Comparison of ENCODE assay signal across 9 cellular contexts in genomic region chr3:52004158-52004787, GRCh38. TPM values are rescaled to one million over a fixed set of nuclear protein-coding genes. Genes with fewer than 3 reads are reported as not detected.
DNase-seq lines count a peak whose midpoint lies in the region; ATAC-seq and TF ChIP-seq lines count a peak whose summit lies in the region.
"Had no signal": no experiment of that assay in that cellular context is flagged by ENCODE, and none has a peak within 500 bp of the region (broad histone marks: within the 10 kb centered on the region; RNA-seq: fewer than 3 reads in every experiment).

No MANE protein-coding gene starts in this region.

- CTCF ChIA-PET in Panc1 (lab: Charles Lee) (interaction anchor here (0.6 to 1.2 kb wide), 4 partner anchors 36 to 308 kb away, joined by 3 to 7 read pairs (median 3); no protein-coding TSS in a partner anchor), MCF 10A (lab: Yijun Ruan, JAX) (interaction anchor here (0.5 to 8.6 kb wide), 14 partner anchors 7 to 639 kb away, joined by 3 to 230 read pairs (median 4); partner anchors contain the start of genes DUSP7, PARP3 and RRP9)

- H3K9me3 ChIP-seq in Panc1 (ENCODE audit: control insufficient read depth, insufficient read depth, low read depth, low read length): no peaks in the 10 kb centered on the region

- H3K4me3 ChIP-seq in GM12864 (ENCODE audit: low read depth, low read length): no peak overlapping the region
- H3K4me3 ChIP-seq in Panc1 (ENCODE audit: low read depth in 2 of 2, low read length in 2 of 2): no peak overlapping the region

- H3K4me1 ChIP-seq in Panc1 (ENCODE audit: control insufficient read depth, insufficient read depth, low read length): no peaks in the 10 kb centered on the region; the same call in 1 of the 2 replicates

- H3K4me3 Mint-ChIP-seq in MCF 10A (ENCODE audit: unreplicated experiment): no peak overlapping the region
- H3K4me3 Mint-ChIP-seq: activated B cell treated with CpG ODN at 0.5 μM for 24 hours had no signal

- H3K27ac ChIP-seq in Panc1 (ENCODE audit: low read length): no peak overlapping the region

- POLR2A ChIA-PET in Panc1 (lab: Charles Lee) (no interaction called here), MCF 10A (lab: Yijun Ruan, JAX) (interaction anchor here (0.6 to 4.9 kb wide), 6 partner anchors 42 to 146 kb away, joined by 3 to 34 read pairs (median 3); no protein-coding TSS in a partner anchor)

- no peaks in the 10 kb centered on the region for H3K27me3 Mint-ChIP-seq in MCF 10A (ENCODE audit: insufficient read depth, unreplicated experiment)

- BruUV-seq in Panc1 (replicated peaks; lab: Mats Ljungman, UMichigan): no TSS peak
- no TSS peak for BruUV-seq in MCF 10A (replicated peaks; lab: Mats Ljungman, UMichigan)

- H3K36me3 ChIP-seq in Panc1 (ENCODE audit: control insufficient read depth, insufficient read depth, low read length): no peaks in the 10 kb centered on the region

- no peaks in the 10 kb centered on the region for H3K4me1 Mint-ChIP-seq in MCF 10A (ENCODE audit: insufficient read depth, unreplicated experiment)

- in situ Hi-C loops in Panc1 (cut with HindIII; ENCODE audit: low pct_unique_long_range_greater_than_20kb, low sequenced_read_pairs): no loop called here

- no peak overlapping the region for H3K27ac Mint-ChIP-seq in MCF 10A (ENCODE audit: low read depth, unreplicated experiment)
- H3K27ac Mint-ChIP-seq: activated B cell treated with CpG ODN at 0.5 μM for 24 hours had no signal

- ATAC-seq in Panc1 (no peak), GM21786 (IDR thresholded peaks at IDR 0.05; ENCODE audit: unreplicated experiment) (no peak)

- H3K9me3 Mint-ChIP-seq in MCF 10A (ENCODE audit: unreplicated experiment): no peaks in the 10 kb centered on the region
- H3K9me3 Mint-ChIP-seq: activated B cell treated with CpG ODN at 0.5 μM for 24 hours had no signal

- TF ChIP-seq CTCF in GM12864 (IDR thresholded peaks at IDR 0.05; ENCODE audit: low read depth, low read length, missing control alignments) (peak; percentile 1), Panc1 (IDR thresholded peaks at IDR 0.05) (peak; percentile 74), MCF 10A (IDR thresholded peaks at IDR 0.05; ENCODE audit: unreplicated experiment) (no peak)

- DNase-seq in GM12864 (ENCODE audit: low read depth): no peak
- DNase-seq in Panc1 (ENCODE audit: low read depth, low spot score): no peak
- peak; percentile 41 for DNase-seq in fibroblast of peridontal ligament (ENCODE audit: extremely low read depth)
- DNase-seq in posterior cingulate gyrus: peak; percentile 52 to 96 (median 72)
- no peak for DNase-seq in germinal center (ENCODE audit: low spot score)
- no peak for DNase-seq in kidney glomerular epithelial cell (lab: John Stamatoyannopoulos, UW)
- no peak for DNase-seq in MCF 10A (ENCODE audit: unreplicated experiment)
- DNase-seq: activated B cell treated with CpG ODN at 0.5 μM for 24 hours had no signal

- intact Hi-C loops in Panc1 (cut with micrococcal nuclease; ENCODE audit: unreplicated experiment) (loop anchor here (10.0 kb wide), 1 partner anchor 51 kb away; the partner anchor contains the start of gene DUSP7), posterior cingulate gyrus (cut with DNase I) (loop anchor here (2.0 to 5.0 kb wide), 2 partner anchors 49 to 333 kb away; no protein-coding TSS in a partner anchor), MCF 10A (cut with micrococcal nuclease) (loop anchor here (5.0 to 10.0 kb wide), 2 partner anchors 211 to 333 kb away; no protein-coding TSS in a partner anchor)

- no peaks in the 10 kb centered on the region for H3K36me3 Mint-ChIP-seq in MCF 10A (ENCODE audit: insufficient read depth, unreplicated experiment)

- H3K27me3 ChIP-seq in Panc1 (ENCODE audit: control insufficient read depth, insufficient read depth, low read length): no peaks in the 10 kb centered on the region

RNA-seq across cellular contexts. Expression of gene RPL29, which starts 8.6 kb away (rescaled TPM):
- total RNA-seq in Panc1 (2021; ENCODE audit: unreplicated experiment): 696 TPM
- 1,184 TPM for polyA plus RNA-seq in Panc1 (2012; ENCODE audit: insufficient read length)
- total RNA-seq in MCF 10A (2022): 1,551 and 1,602 TPM in 2 replicates

RNA-seq across cellular contexts. Expression of gene ACY1, which starts 20.9 kb away (rescaled TPM):
- total RNA-seq in Panc1 (2021; ENCODE audit: unreplicated experiment): 50.3 TPM
- polyA plus RNA-seq in Panc1 (2012; ENCODE audit: insufficient read length): 110 TPM
- total RNA-seq in MCF 10A (2022): 109 and 164 TPM in 2 replicates

RNA-seq across cellular contexts. Expression of gene ABHD14A, which starts 29.4 kb away (rescaled TPM):
- total RNA-seq in Panc1 (2021; ENCODE audit: unreplicated experiment) (11.3 TPM), MCF 10A (2022) (4.0 and 8.1 TPM in 2 replicates)
- polyA plus RNA-seq in Panc1 (2012; ENCODE audit: insufficient read length): 14.3 TPM

RNA-seq across cellular contexts. Expression of gene ABHD14B, which starts 30.4 kb away (rescaled TPM):
- total RNA-seq in Panc1 (2021; ENCODE audit: unreplicated experiment) (40.7 TPM), MCF 10A (2022) (48.9 and 49.8 TPM in 2 replicates)
- 49.9 TPM for polyA plus RNA-seq in Panc1 (2012; ENCODE audit: insufficient read length)

RNA-seq across cellular contexts. Expression of gene PCBP4, which starts 37.0 kb away (rescaled TPM):
- 58.0 TPM for total RNA-seq in Panc1 (2021; ENCODE audit: unreplicated experiment)
- 108 TPM for polyA plus RNA-seq in Panc1 (2012; ENCODE audit: insufficient read length)
- 26.4 TPM in 2 replicates for total RNA-seq in MCF 10A (2022)

Comparison
In these comparisons a context has a peak if more than half of its experiments do, and no peak if none do; other contexts are left out.
1. DNase-seq: peak in fibroblast of peridontal ligament (single experiment) and posterior cingulate gyrus (10 of 10); none in GM12864 (single experiment), Panc1 (single experiment), germinal center (single experiment), kidney glomerular epithelial cell (single experiment) and MCF 10A (single experiment).